7 cellular contexts compared by ENCODE assay signal in genomic region chr2:103788875-103789715, GRCh38.
A peak's percentile ranks its signal among the peaks of the same experiment; 100 is the strongest.
DNase-seq lines count a peak whose midpoint lies in the region; ATAC-seq and TF ChIP-seq lines count a peak whose summit lies in the region.

No MANE protein-coding gene starts in this region.

- TF ChIP-seq CTCF in hepatocyte (IDR thresholded peaks at IDR 0.05; ENCODE audit: poor library complexity) (no peak), retinal pigment epithelial cell (conservative IDR thresholded peaks at IDR 0.05; ENCODE audit: low read depth, low read length) (no peak)

- H3K4me3 ChIP-seq in hepatocyte (no peak overlapping the region), retinal pigment epithelial cell (ENCODE audit: low read length) (no peak overlapping the region)

- H3K27me3 ChIP-seq in hepatocyte = no peaks in the 10 kb centered on the region

- H3K9me2 ChIP-seq in hepatocyte (replicated peaks; ENCODE audit: insufficient read depth) = no peaks in the 10 kb centered on the region

- ATAC-seq in GM21515 (IDR thresholded peaks at IDR 0.05; ENCODE audit: unreplicated experiment) (no peak), GM19467 (IDR thresholded peaks at IDR 0.05; ENCODE audit: unreplicated experiment) (no peak)

- peak; percentile 75 for DNase-seq in HK-2 (ENCODE audit: unreplicated experiment)
- peak; percentile 66 for DNase-seq in RPMI7951 (ENCODE audit: low read depth)
- DNase-seq in hepatocyte (ENCODE audit: low spot score) = peak; percentile 40
- peak; percentile 89 for DNase-seq in retinal pigment epithelial cell (ENCODE audit: low read depth)
- DNase-seq in mesenteric fat pad (ENCODE audit: low spot score) = no peak

- H3K4me1 ChIP-seq in hepatocyte (ENCODE audit: insufficient read depth) = peaks cover 5% of the 10 kb centered on the region

- no peaks in the 10 kb centered on the region for H3K36me3 ChIP-seq in hepatocyte (replicated peaks; ENCODE audit: insufficient read depth, low read depth)

- no peak overlapping the region for H2AFZ ChIP-seq in hepatocyte

- 39% methylated on average over 4 of the region's 4 CpGs for WGBS in hepatocyte (ENCODE audit: low lambda C conversion rate, missing lambda C conversion rate)

- H3K9me3 ChIP-seq in hepatocyte (ENCODE audit: low read depth) = no peaks in the 10 kb centered on the region

- H3K79me2 ChIP-seq in hepatocyte = no peaks in the 10 kb centered on the region

- H3K4me2 ChIP-seq in hepatocyte = no peak overlapping the region

- H4K20me1 ChIP-seq in hepatocyte (ENCODE audit: insufficient read depth, poor library complexity, severe bottlenecking) = no peaks in the 10 kb centered on the region

- H3K27ac ChIP-seq in hepatocyte = no peak overlapping the region
